Comparison of ENCODE assay signal across 3 cellular contexts in genomic region chr1:26556041-26556440, GRCh38.
TF ChIP-seq lines count a peak whose summit lies in the region.

No MANE protein-coding gene starts in this region.

TF ChIP-seq in GM23338, 12 proteins besides CTCF, POLR2A, EP300 and RAD21:
- TF ChIP-seq JUNB (IDR thresholded peaks at IDR 0.05; ENCODE audit: unreplicated experiment) = no peak

TF ChIP-seq in HepG2, 621 proteins besides CTCF, POLR2A, EP300 and RAD21 (continues in another document):
- TF ChIP-seq RARA (CRISPR knock-in tag; IDR thresholded peaks at IDR 0.05) (peak; percentile 74), ARID5B (CRISPR knock-in tag; IDR thresholded peaks at IDR 0.05) (no peak), ZC3H13 (CRISPR knock-in tag; IDR thresholded peaks at IDR 0.05) (no peak), ZNF136 (CRISPR knock-in tag; IDR thresholded peaks at IDR 0.05; ENCODE audit: low read depth) (no peak), NR2F6 (IDR thresholded peaks at IDR 0.05) (0 out of 2 replicates have a peak, but pooled peaks have one; percentile 9), NR2F6 (CRISPR knock-in tag; IDR thresholded peaks at IDR 0.05) (no peak; the same call in none of the 2 replicates), CHCHD3 (CRISPR knock-in tag; IDR thresholded peaks at IDR 0.05) (no peak), NFKBIZ (CRISPR knock-in tag; IDR thresholded peaks at IDR 0.05) (no peak), MTF2 (CRISPR knock-in tag; IDR thresholded peaks at IDR 0.05; ENCODE audit: borderline replicate concordance) (no peak), PAX8 (CRISPR knock-in tag; IDR thresholded peaks at IDR 0.05; ENCODE audit: borderline replicate concordance) (no peak), ZNF850 (CRISPR knock-in tag; conservative IDR thresholded peaks at IDR 0.05) (no peak), NCOR1 (IDR thresholded peaks at IDR 0.05; ENCODE audit: borderline replicate concordance, low read length) (0 out of 2 replicates have a peak, but pooled peaks have one; percentile 25), ZNF724P (CRISPR knock-in tag; IDR thresholded peaks at IDR 0.05; ENCODE audit: borderline replicate concordance) (no peak), PLSCR1 (CRISPR knock-in tag; IDR thresholded peaks at IDR 0.05; ENCODE audit: borderline replicate concordance) (no peak), ZNF577 (CRISPR knock-in tag; IDR thresholded peaks at IDR 0.05; ENCODE audit: borderline replicate concordance, low read depth) (no peak), ZNF746 (CRISPR knock-in tag; IDR thresholded peaks at IDR 0.05) (no peak), ZNF230 (CRISPR knock-in tag; IDR thresholded peaks at IDR 0.05) (no peak), HOXD1 (CRISPR knock-in tag; IDR thresholded peaks at IDR 0.05) (no peak), ZNF256 (CRISPR knock-in tag; conservative IDR thresholded peaks at IDR 0.05) (no peak), PBX2 (CRISPR knock-in tag; IDR thresholded peaks at IDR 0.05) (no peak), ZNF543 (CRISPR knock-in tag; IDR thresholded peaks at IDR 0.05) (no peak), ZBED4 (CRISPR knock-in tag; IDR thresholded peaks at IDR 0.05; ENCODE audit: borderline replicate concordance) (no peak)

TF ChIP-seq in SK-N-SH treated with all-trans-retinoic acid at 6 μM for 48 hours, 23 proteins besides CTCF, POLR2A, EP300 and RAD21:
- TF ChIP-seq ZFP30 (CRISPR knock-in tag; IDR thresholded peaks at IDR 0.05) (no peak), SNAI2 (CRISPR knock-in tag; IDR thresholded peaks at IDR 0.05) (no peak), OSR1 (CRISPR knock-in tag; IDR thresholded peaks at IDR 0.05) (no peak), TOX (CRISPR knock-in tag; IDR thresholded peaks at IDR 0.05; ENCODE audit: borderline replicate concordance) (no peak), ZNF8 (CRISPR knock-in tag; IDR thresholded peaks at IDR 0.05) (no peak), TSHZ2 (CRISPR knock-in tag; IDR thresholded peaks at IDR 0.05) (no peak), ISL1 (CRISPR knock-in tag; IDR thresholded peaks at IDR 0.05) (no peak), ZNF565 (CRISPR knock-in tag; conservative IDR thresholded peaks at IDR 0.05; ENCODE audit: low read depth) (no peak), GLIS3 (CRISPR knock-in tag; IDR thresholded peaks at IDR 0.05) (no peak), BACH2 (CRISPR knock-in tag; IDR thresholded peaks at IDR 0.05; ENCODE audit: borderline replicate concordance) (no peak), CSDC2 (CRISPR knock-in tag; IDR thresholded peaks at IDR 0.05) (no peak), ARNTL (CRISPR knock-in tag; IDR thresholded peaks at IDR 0.05; ENCODE audit: borderline replicate concordance, low read depth) (no peak), POU6F1 (CRISPR knock-in tag; IDR thresholded peaks at IDR 0.05; ENCODE audit: borderline replicate concordance, low read depth) (no peak), ZC3H10 (CRISPR knock-in tag; IDR thresholded peaks at IDR 0.05) (no peak), CREB5 (CRISPR knock-in tag; IDR thresholded peaks at IDR 0.05; ENCODE audit: low read depth) (no peak), TCF4 (CRISPR knock-in tag; IDR thresholded peaks at IDR 0.05; ENCODE audit: borderline replicate concordance) (no peak), CSRNP3 (CRISPR knock-in tag; IDR thresholded peaks at IDR 0.05) (no peak), ZFP3 (CRISPR knock-in tag; IDR thresholded peaks at IDR 0.05) (no peak), RARB (CRISPR knock-in tag; IDR thresholded peaks at IDR 0.05) (no peak)
